16 cellular contexts compared by ENCODE assay signal in the genomic region with DNA sequence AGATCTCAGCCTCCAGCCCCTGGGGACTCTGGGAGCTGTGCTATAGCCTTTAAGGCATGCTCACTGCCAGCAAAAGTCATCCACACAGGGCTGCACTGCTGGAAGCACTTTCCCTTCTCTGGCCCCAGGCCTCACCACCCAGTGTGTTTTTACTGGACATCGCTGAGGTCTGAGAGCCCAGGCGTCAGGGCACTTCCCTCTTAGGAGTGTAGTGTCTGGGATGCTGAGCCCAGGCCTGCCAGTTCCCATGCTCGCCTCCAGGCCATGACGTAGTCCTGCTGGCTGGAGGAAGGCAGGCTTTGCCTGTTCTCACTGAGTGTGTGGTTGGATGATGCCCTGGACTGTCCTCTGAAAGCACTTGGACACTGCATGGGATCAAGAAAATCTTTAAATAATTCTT.
DNase-seq lines count a peak whose midpoint lies in the region; TF ChIP-seq lines count a peak whose summit lies in the region.
"Had no signal": no experiment of that assay in that cellular context is flagged by ENCODE, and none has a peak within 500 bp of the region (broad histone marks: within the 10 kb centered on the region; RNA-seq: fewer than 3 reads in every experiment).

No MANE protein-coding gene starts in this region.

- H3K9ac ChIP-seq in adipocyte (ENCODE audit: low read length) = no peak overlapping the region

- H3K4me3 Mint-ChIP-seq in glutamatergic neuron (ENCODE audit: unreplicated experiment) = no peak overlapping the region
- no peak overlapping the region for H3K4me3 Mint-ChIP-seq in activated CD4-positive, alpha-beta memory T cell treated with anti-CD3 and anti-CD28 coated beads for 36 hours
- H3K4me3 Mint-ChIP-seq: memory B cell, T-helper 17 cell had no signal

- H3K36me3 ChIP-seq in adipocyte (ENCODE audit: control insufficient read depth, insufficient read depth, low read length, severe bottlenecking) (no peaks in the 10 kb centered on the region), ovary (no peaks in the 10 kb centered on the region)
- H3K36me3 ChIP-seq: breast epithelium had no signal

- intact Hi-C loops in ovary (cut with DNase I) = no loop called here
- intact Hi-C loops in activated CD4-positive, alpha-beta memory T cell treated with anti-CD3 and anti-CD28 coated beads for 36 hours (cut with micrococcal nuclease) = no loop called here

- H3K27ac Mint-ChIP-seq in glutamatergic neuron (ENCODE audit: unreplicated experiment) = no peak overlapping the region
- no peak overlapping the region for H3K27ac Mint-ChIP-seq in activated CD4-positive, alpha-beta memory T cell treated with anti-CD3 and anti-CD28 coated beads for 36 hours
- H3K27ac Mint-ChIP-seq: memory B cell, T-helper 17 cell had no signal

- POLR2A ChIA-PET in activated CD4-positive, alpha-beta memory T cell treated with anti-CD3 and anti-CD28 coated beads for 36 hours (lab: Charles Lee) = no interaction called here

- H3K4me3 ChIP-seq in adipocyte (ENCODE audit: low read length) (no peak overlapping the region), ovary (no peak overlapping the region)
- H3K4me3 ChIP-seq: A549, breast epithelium had no signal

- no peak overlapping the region for H3K27ac ChIP-seq in ovary
- H3K27ac ChIP-seq: breast epithelium had no signal

- no peak for TF ChIP-seq POLR2A in ovary (IDR thresholded peaks at IDR 0.05)

- no peaks in the 10 kb centered on the region for H3K4me1 Mint-ChIP-seq in glutamatergic neuron (ENCODE audit: low read depth, unreplicated experiment)
- H3K4me1 Mint-ChIP-seq in activated CD4-positive, alpha-beta memory T cell treated with anti-CD3 and anti-CD28 coated beads for 36 hours (ENCODE audit: low read depth) = no peaks in the 10 kb centered on the region
- H3K4me1 Mint-ChIP-seq: memory B cell, T-helper 17 cell had no signal

- no peaks in the 10 kb centered on the region for H3K9me3 Mint-ChIP-seq in glutamatergic neuron (ENCODE audit: unreplicated experiment)
- H3K9me3 Mint-ChIP-seq in activated CD4-positive, alpha-beta memory T cell treated with anti-CD3 and anti-CD28 coated beads for 36 hours = peaks cover 7% of the 10 kb centered on the region

- TF ChIP-seq CTCF in glutamatergic neuron (IDR thresholded peaks at IDR 0.05; ENCODE audit: partially characterized antibody, unreplicated experiment) (no peak), ovary (IDR thresholded peaks at IDR 0.05) (no peak)

- CTCF ChIA-PET in activated CD4-positive, alpha-beta memory T cell treated with anti-CD3 and anti-CD28 coated beads for 36 hours (lab: Charles Lee) = no interaction called here

- peaks cover 48% of the 10 kb centered on the region for H3K4me1 ChIP-seq in adipocyte (ENCODE audit: control insufficient read depth, insufficient read depth, low read length)
- H3K4me1 ChIP-seq in ovary (ENCODE audit: insufficient read depth) = peaks cover 12% of the 10 kb centered on the region
- H3K4me1 ChIP-seq: breast epithelium had no signal

- TF ChIP-seq EP300 in ovary (IDR thresholded peaks at IDR 0.05) = no peak

- DNase-seq in AG08396 (ENCODE audit: low spot score) (peak; percentile 67), adipocyte (ENCODE audit: low read depth) (peak; percentile 75), glutamatergic neuron (peak; percentile 23), ovary (peak in 3 of 5 donors; percentile 26 to 45 (median 30)), NCI-H82 (lab: John Stamatoyannopoulos, UW) (no peak), inferior parietal cortex (ENCODE audit: extremely low spot score) (no peak), anterior cingulate cortex (lab: John Stamatoyannopoulos, UW) (no peak)
- DNase-seq in activated CD4-positive, alpha-beta memory T cell treated with anti-CD3 and anti-CD28 coated beads for 36 hours = no peak
- DNase-seq: DND-41, foreskin melanocyte, NCI-H2081 treated with DMSO at 0.1 percent for 48 hours, retina, T-helper 17 cell had no signal

- WGBS in ovary, 3 donors = 38 to 62% (median 46%) methylated on average over 4 of the region's 4 CpGs

- no peaks in the 10 kb centered on the region for H3K27me3 Mint-ChIP-seq in glutamatergic neuron (ENCODE audit: unreplicated experiment)
- H3K27me3 Mint-ChIP-seq in activated CD4-positive, alpha-beta memory T cell treated with anti-CD3 and anti-CD28 coated beads for 36 hours = peaks cover 6% of the 10 kb centered on the region

- H3K9me3 ChIP-seq in adipocyte (ENCODE audit: control insufficient read depth, low read length) (no peaks in the 10 kb centered on the region), ovary (no peaks in the 10 kb centered on the region)
- H3K9me3 ChIP-seq: A549, breast epithelium had no signal

- H3K36me3 Mint-ChIP-seq in glutamatergic neuron (ENCODE audit: unreplicated experiment) = peaks cover 6% of the 10 kb centered on the region
- no peaks in the 10 kb centered on the region for H3K36me3 Mint-ChIP-seq in activated CD4-positive, alpha-beta memory T cell treated with anti-CD3 and anti-CD28 coated beads for 36 hours

- H3K27me3 ChIP-seq in adipocyte (replicated peaks; ENCODE audit: control insufficient read depth, insufficient read depth, low read length) = no peaks in the 10 kb centered on the region
- no peaks in the 10 kb centered on the region for H3K27me3 ChIP-seq in ovary
- H3K27me3 ChIP-seq: breast epithelium had no signal

Comparison
In these comparisons a context has a peak if more than half of its experiments do, and no peak if none do; other contexts are left out.
1. DNase-seq: peak in AG08396 (single experiment), adipocyte (single experiment), glutamatergic neuron (single experiment) and ovary (3 of 5); none in activated CD4-positive, alpha-beta memory T cell treated with anti-CD3 and anti-CD28 coated beads for 36 hours (single experiment), NCI-H82 (single experiment), inferior parietal cortex (single experiment) and anterior cingulate cortex (0 of 58).